13 cellular contexts compared by ENCODE assay signal in genomic region chr5:150447188-150447587, GRCh38. TPM values are rescaled to one million over a fixed set of nuclear protein-coding genes. Genes with fewer than 3 reads are reported as not detected.
DNase-seq lines count a peak whose midpoint lies in the region; ATAC-seq, FAIRE-seq and TF ChIP-seq lines count a peak whose summit lies in the region.
"Had no signal": no experiment of that assay in that cellular context is flagged by ENCODE, and none has a peak within 500 bp of the region (broad histone marks: within the 10 kb centered on the region; RNA-seq: fewer than 3 reads in every experiment).

No MANE protein-coding gene starts in this region.

- TF ChIP-seq EP300 in A549 (IDR thresholded peaks at IDR 0.05), result no peak
- no peak for TF ChIP-seq EP300 in tibial nerve (IDR thresholded peaks at IDR 0.05)

- ATAC-seq in A549 (no peak), DND-41 (ENCODE audit: insufficient read depth, low read depth) (no peak), T-cell (replicated peaks in 1 of 4) (no peak)
- ATAC-seq: left ventricle myocardium superior, right cardiac atrium had no signal

- H3K9me3 ChIP-seq in A549, result peaks cover 5% of the 10 kb centered on the region; the same call in 2 of the 3 replicates
- peaks cover 3% of the 10 kb centered on the region for H3K9me3 ChIP-seq in DND-41 (ENCODE audit: insufficient read depth, low read length, severe bottlenecking)
- H3K9me3 ChIP-seq in iPS-18a (ENCODE audit: control insufficient read depth, low read depth, low read length), result no peaks in the 10 kb centered on the region
- H3K9me3 ChIP-seq in right atrium auricular region, result no peaks in the 10 kb centered on the region
- no peaks in the 10 kb centered on the region for H3K9me3 ChIP-seq in tibial nerve

- peaks cover 26 to 37% (median 35%) of the 10 kb centered on the region in 3 donors for H3K4me1 Mint-ChIP-seq in T-cell

- H3K4me1 ChIP-seq in A549, result peaks cover 37% of the 10 kb centered on the region
- peaks cover 35% of the 10 kb centered on the region for H3K4me1 ChIP-seq in DND-41 (ENCODE audit: insufficient read depth, low read length)
- H3K4me1 ChIP-seq in iPS-18a (ENCODE audit: control insufficient read depth, low read depth, low read length), result peaks cover 11% of the 10 kb centered on the region
- peaks cover 0 to 29% of the 10 kb centered on the region in 2 donors for H3K4me1 ChIP-seq in right atrium auricular region
- H3K4me1 ChIP-seq in tibial nerve, result peaks cover 0 to 39% (median 17%) of the 10 kb centered on the region in 4 donors

- DNase-seq in A549 (ENCODE audit: low read depth in 1 of 2, low spot score in 1 of 2) (no peak), DND-41 (no peak), T-cell (no peak), foreskin melanocyte (no peak), right atrium auricular region (ENCODE audit: low spot score) (no peak), tibial nerve (ENCODE audit: low spot score in 2 of 2) (no peak), NCI-H146 treated with DMSO at 0.1 percent for 48 hours (lab: John Stamatoyannopoulos, UW; ENCODE audit: unreplicated experiment) (no peak)
- DNase-seq: amygdala, GOT3, left ventricle myocardium superior, NCI-H1417 treated with DMSO at 0.1 percent for 48 hours, right cardiac atrium had no signal

- CTCF ChIA-PET in A549 (lab: Yijun Ruan, JAX) (interaction anchor here (0.9 to 1.3 kb wide), 4 partner anchors 11 to 828 kb away, joined by 3 read pairs; no protein-coding TSS in a partner anchor), T-cell (lab: Charles Lee) (interaction anchor here (0.7 to 1.2 kb wide), 2 partner anchors 10 to 34 kb away, joined by 3 read pairs; partner anchors contain the start of gene CD74 (in 1 of the 2))

- TF ChIP-seq POLR2A in A549 (IDR thresholded peaks at IDR 0.05; ENCODE audit: low read length) (no peak), tibial nerve (IDR thresholded peaks at IDR 0.05) (no peak)

- WGBS in A549 (ENCODE audit: missing lambda C conversion rate), result 88% methylated on average over 6 of the region's 6 CpGs
- WGBS in tibial nerve, 2 donors, result 90 to 93% methylated on average over 6 of the region's 6 CpGs

- peaks cover 57% of the 10 kb centered on the region for H3K36me3 Mint-ChIP-seq in T-cell

- peaks cover 59% of the 10 kb centered on the region for H4K20me1 ChIP-seq in DND-41 (ENCODE audit: insufficient read depth, low read length)

- peak overlapping the region; percentile 98 for H3K4me2 ChIP-seq in A549
- peak overlapping the region; percentile 85; the same call in 1 of the 2 replicates for H3K4me2 ChIP-seq in DND-41 (ENCODE audit: insufficient read depth, low read length)

- H3K79me2 ChIP-seq in DND-41 (ENCODE audit: insufficient read depth, low read length), result peaks cover 39% of the 10 kb centered on the region

- H3K4me3 Mint-ChIP-seq in T-cell, result peak overlapping the region; percentile 87 to 99 (median 95)

- no peak for TF ChIP-seq RAD21 in A549 (conservative IDR thresholded peaks at IDR 0.05 in 1 of 2, IDR thresholded peaks at IDR 0.05 in 1 of 2)

- H3K27me3 Mint-ChIP-seq in T-cell, result no peaks in the 10 kb centered on the region

- no peak for TF ChIP-seq CTCF in A549 (IDR thresholded peaks at IDR 0.05)
- peak; percentile 2 for TF ChIP-seq CTCF in DND-41 (IDR thresholded peaks at IDR 0.05; ENCODE audit: borderline replicate concordance, extremely low read depth, low read length, poor library complexity, severe bottlenecking)
- TF ChIP-seq CTCF in right atrium auricular region (IDR thresholded peaks at IDR 0.05), result no peak
- TF ChIP-seq CTCF in tibial nerve (IDR thresholded peaks at IDR 0.05), result no peak

- H3K27ac Mint-ChIP-seq in T-cell, result peak overlapping the region; percentile 100

- H3K9me3 Mint-ChIP-seq in T-cell, result no peaks in the 10 kb centered on the region

- H3K9ac ChIP-seq in DND-41 (ENCODE audit: low read depth, low read length) (no peak overlapping the region), iPS-18a (ENCODE audit: low read length) (peak overlapping the region; percentile 98)

- H3K36me3 ChIP-seq in DND-41 (ENCODE audit: insufficient read depth, low read length), result peaks cover 63% of the 10 kb centered on the region
- H3K36me3 ChIP-seq in iPS-18a (ENCODE audit: control insufficient read depth, low read depth, low read length), result peaks cover 56% of the 10 kb centered on the region
- H3K36me3 ChIP-seq in right atrium auricular region, result peaks cover 44% of the 10 kb centered on the region
- H3K36me3 ChIP-seq in tibial nerve, result peaks cover 0 to 58% (median 30%) of the 10 kb centered on the region in 3 donors

- POLR2A ChIA-PET in A549 (lab: Yijun Ruan, JAX) (no interaction called here), T-cell (lab: Charles Lee) (interaction anchor here in 1 of 2 donors (0.6 kb wide), 1 partner anchor 36 kb away, joined by 6 read pairs; no protein-coding TSS in a partner anchor)

- H3K27ac ChIP-seq in A549 (peak overlapping the region in 1 of 2 experiments; percentile 96; a peak in 3 of 6 replicates), DND-41 (ENCODE audit: low read length) (no peak overlapping the region), iPS-18a (ENCODE audit: low read length) (no peak overlapping the region), right atrium auricular region (no peak overlapping the region), tibial nerve (peak overlapping the region in 1 of 4 donors; percentile 95)

- H2AFZ ChIP-seq in DND-41 (ENCODE audit: low read depth, low read length), result no peak overlapping the region

- no peak for FAIRE-seq in A549 (lab: Jason Lieb, UNC)

- no peaks in the 10 kb centered on the region for H3K27me3 ChIP-seq in DND-41 (ENCODE audit: insufficient read depth, low read length, poor library complexity)
- H3K27me3 ChIP-seq in iPS-18a (ENCODE audit: control insufficient read depth, insufficient read depth, low read length), result no peaks in the 10 kb centered on the region
- H3K27me3 ChIP-seq in right atrium auricular region, result no peaks in the 10 kb centered on the region
- H3K27me3 ChIP-seq in tibial nerve, result no peaks in the 10 kb centered on the region

- H3K4me3 ChIP-seq in A549 (peak overlapping the region; percentile 78; the same call in 2 of the 3 replicates), DND-41 (ENCODE audit: low read depth in 1 of 2, low read length in 2 of 2) (no peak overlapping the region; a peak in 1 of 4 replicates), iPS-18a (ENCODE audit: low read length) (peak overlapping the region; percentile 79), right atrium auricular region (no peak overlapping the region), tibial nerve (no peak overlapping the region)

TF ChIP-seq in A549, 52 proteins besides CTCF, POLR2A, EP300 and RAD21:
- TF ChIP-seq BHLHE40 (IDR thresholded peaks at IDR 0.05; ENCODE audit: low read depth, low read length) (no peak), TFCP2L1 (CRISPR knock-in tag; IDR thresholded peaks at IDR 0.05) (no peak), FOSB (CRISPR knock-in tag; IDR thresholded peaks at IDR 0.05) (no peak), NPAS2 (CRISPR knock-in tag; IDR thresholded peaks at IDR 0.05; ENCODE audit: borderline replicate concordance) (no peak), EHMT2 (IDR thresholded peaks at IDR 0.05; ENCODE audit: low read depth) (no peak)
TF ChIP-seq in A549: peak in this region for 0.

RNA-seq across cellular contexts. Expression of gene RPS14, which starts 2.4 kb away (rescaled TPM):
- polyA plus RNA-seq in A549 (2011; rRNA removed), result 3,799 and 4,312 TPM in 2 replicates
- polyA plus RNA-seq in A549 (2012; cell fraction: cytosol; rRNA removed), result 5,803 and 7,483 TPM in 2 replicates
- polyA plus RNA-seq in A549 (2012; cell fraction: nucleus; rRNA removed), result 1,682 and 2,988 TPM in 2 replicates
- polyA plus RNA-seq in A549 (2017; fragmentation: RNase III; extraction: RNeasy Plus Mini Kit Qiagen cat#74134 plus additional on column Dnase treatment), result 3,127 to 3,794 TPM (median 3,716 TPM) in 3 replicates
- polyA minus RNA-seq in A549 (2011; rRNA and poly(A)+ RNA removed), result 949 and 1,168 TPM in 2 replicates
- total RNA-seq in T-cell, result 1,000 to 10,000 TPM; 4,124 to 5,450 (median 5,009) TPM
- total RNA-seq in right atrium auricular region, result 1,000 to 10,000 TPM; 1,334 to 2,461 TPM
- 1,000 to 10,000 TPM; 2,328 to 3,623 (median 2,710) TPM for total RNA-seq in tibial nerve

RNA-seq across cellular contexts. Expression of gene CD74, which starts 34.5 kb away (rescaled TPM):
- not detected in 2 replicates for polyA plus RNA-seq in A549 (2011; rRNA removed)
- polyA plus RNA-seq in A549 (2012; cell fraction: cytosol; rRNA removed), result 0.06 and 0.19 TPM in 2 replicates
- polyA plus RNA-seq in A549 (2012; cell fraction: nucleus; rRNA removed), result 0.11 TPM in 1 of 2 replicates, not detected in the other
- polyA plus RNA-seq in A549 (2017; fragmentation: RNase III; extraction: RNeasy Plus Mini Kit Qiagen cat#74134 plus additional on column Dnase treatment), result not detected in 3 replicates
- polyA minus RNA-seq in A549 (2011; rRNA and poly(A)+ RNA removed), result not detected in 2 replicates
- 100 to 1,000 TPM; 201 to 512 (median 406) TPM for total RNA-seq in T-cell
- 100 to 1,000 TPM; 268 to 424 TPM for total RNA-seq in right atrium auricular region
- 1,000 to 10,000 TPM in 1 of 4 donors, 100 to 1,000 TPM in 3; 309 to 1,049 (median 557) TPM for total RNA-seq in tibial nerve

Comparison
In these comparisons a context has a peak if more than half of its experiments do, and no peak if none do; other contexts are left out.
1. H3K4me3 ChIP-seq: peak in A549 (single experiment) and iPS-18a (single experiment); none in DND-41 (0 of 2), right atrium auricular region (0 of 2) and tibial nerve (0 of 4).